In genomic region chr2:181639686-181640085, GRCh38 we compare ENCODE assay signal across 39 cellular contexts. TPM values are rescaled to one million over a fixed set of nuclear protein-coding genes. Genes with fewer than 3 reads are reported as not detected.
"Had no signal": no experiment of that assay in that cellular context is flagged by ENCODE, and none has a peak within 500 bp of the region (broad histone marks: within the 10 kb centered on the region; RNA-seq: fewer than 3 reads in every experiment).

No MANE protein-coding gene starts in this region.

- H3K9ac ChIP-seq: KMS-11 had no signal

- H3K4me2 ChIP-seq: KMS-11 had no signal

- H3K27ac ChIP-seq: KMS-11 had no signal

- DNase-seq: Kasumi-1, KBM-7, KG1, MG63, MM.1S, MV-4-11, NCI-H1048, NCI-H1092, NCI-H1092 treated with DMSO at 0.1 percent for 48 hours, NCI-H1105, NCI-H1105 treated with DMSO at 0.1 percent for 48 hours, NCI-H1417, NCI-H1417 treated with DMSO at 0.1 percent for 48 hours, NCI-H1436, NCI-H1436 treated with DMSO at 0.1 percent for 48 hours, NCI-H146, NCI-H1694, NCI-H1694 treated with DMSO at 0.1 percent for 48 hours, NCI-H187, NCI-H187 treated with DMSO at 0.1 percent for 48 hours, NCI-H1930, NCI-H2029, NCI-H2029 treated with DMSO at 0.1 percent for 48 hours, NCI-H2081, NCI-H2081 treated with DMSO at 0.1 percent for 48 hours, NCI-H2107, NCI-H2171, NCI-H2171 treated with DMSO at 0.1 percent for 48 hours, NCI-H2227 treated with DMSO at 0.1 percent for 48 hours, NCI-H226, NCI-H345, NCI-H446, NCI-H446 treated with DMSO at 0.1 percent for 48 hours, NCI-H510A had no signal

- H3K36me3 ChIP-seq: MG63 had no signal

- H3K9me3 ChIP-seq: MG63 had no signal

- H3K4me3 ChIP-seq: MG63 had no signal

RNA-seq across cellular contexts. Expression of gene CERKL, which starts 17.2 kb away (rescaled TPM):
- total RNA-seq: NCI-H460 had no signal

RNA-seq across cellular contexts. Expression of gene NEUROD1, which starts 40.6 kb away (rescaled TPM):
- total RNA-seq: LHCN-M2, M059J, MCF 10A, NCI-H460 had no signal
